In the genomic region with DNA sequence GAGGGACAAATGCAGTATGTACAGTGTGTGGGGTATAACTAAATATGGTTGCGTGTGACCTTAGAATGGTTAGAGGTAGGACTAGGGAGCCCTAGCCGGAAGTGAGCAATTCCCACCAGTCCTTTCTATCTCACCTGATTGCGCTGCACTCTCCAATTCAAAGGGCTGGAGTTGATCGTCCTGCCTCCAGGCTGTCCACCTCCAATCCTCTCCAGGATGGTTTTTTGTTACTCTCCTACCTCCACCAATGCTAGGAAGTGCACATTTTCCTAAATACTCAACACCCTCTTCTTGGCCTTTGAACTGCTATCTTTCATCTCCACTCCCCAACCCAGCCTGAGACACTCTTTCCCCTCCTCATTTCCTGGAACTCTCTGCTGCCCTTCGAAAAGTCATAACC, we compare ENCODE assay signal across 39 cellular contexts.
"Had no signal": no experiment of that assay in that cellular context is flagged by ENCODE, and none has a peak within 500 bp of the region (broad histone marks: within the 10 kb centered on the region; RNA-seq: fewer than 3 reads in every experiment).

No MANE protein-coding gene starts in this region.

- FAIRE-seq: astrocyte, bronchial epithelial cell had no signal

- H3K27ac ChIP-seq: adrenal gland, ascending aorta, body of pancreas, brain microvascular endothelial cell, breast epithelium, cardiac muscle cell had no signal

- H3K4me3 Mint-ChIP-seq: activated naive CD4-positive, alpha-beta T cell treated with anti-CD3 and anti-CD28 coated beads for 36 hours; activated naive CD4-positive, alpha-beta T cell treated with anti-CD3 and anti-CD28 coated beads, Interleukin-2, amount 10 ng/mL, durations not matched to agents 7 days and 5 days; activated naive CD4-positive, alpha-beta T cell treated with anti-CD3 and anti-CD28 coated beads, Interleukin-2, amount 50 U/mL, for 24 hours; activated naive CD8-positive, alpha-beta T cell; activated naive CD8-positive, alpha-beta T cell treated with anti-CD3 and anti-CD28 coated beads for 36 hours; activated naive CD8-positive, alpha-beta T cell treated with anti-CD3 and anti-CD28 coated beads, Interleukin-2, amount 10 ng/mL, durations not matched to agents 7 days and 5 days; activated naive CD8-positive, alpha-beta T cell treated with anti-CD3 and anti-CD28 coated beads, Interleukin-2, amount 50 U/mL, for 24 hours; activated T-cell treated with anti-CD3 and anti-CD28 coated beads, Interleukin-2, amount 50 U/mL, for 24 hours; activated T-cell treated with anti-CD3 and anti-CD28 coated beads, Interleukin-2, amount 50 U/mL, for 4 hours; activated T-cell treated with anti-CD3 and anti-CD28 coated beads, Interleukin-2, amount 50 U/mL, for 72 hours; activated T-helper 1 cell treated with anti-CD3 and anti-CD28 coated beads, Interleukin-12 subunit alpha, Interleukin-12 subunit beta, Interleukin-2, Interleukin-4 antibody, amounts not matched to agents 30 ng/mL and 10 ng/mL and 1 ng/mL, durations not matched to agents 14 hours and 24 hours and 36 hours; activated T-helper 17 cell treated with anti-CD3 and anti-CD28 coated beads, Interleukin-2, amount 50 U/mL, for 72 hours; brain; central memory CD8-positive, alpha-beta T cell had no signal

- H3K4me1 Mint-ChIP-seq: activated naive CD4-positive, alpha-beta T cell treated with anti-CD3 and anti-CD28 coated beads, Interleukin-2, amount 10 ng/mL, durations not matched to agents 7 days and 5 days; activated naive CD4-positive, alpha-beta T cell treated with anti-CD3 and anti-CD28 coated beads, Interleukin-2, amount 50 U/mL, for 24 hours; activated naive CD8-positive, alpha-beta T cell treated with anti-CD3 and anti-CD28 coated beads for 36 hours; activated naive CD8-positive, alpha-beta T cell treated with anti-CD3 and anti-CD28 coated beads, Interleukin-2, amount 10 ng/mL, durations not matched to agents 7 days and 5 days; activated naive CD8-positive, alpha-beta T cell treated with anti-CD3 and anti-CD28 coated beads, Interleukin-2, amount 50 U/mL, for 24 hours; activated T-helper 17 cell treated with anti-CD3 and anti-CD28 coated beads, Interleukin-2, amount 50 U/mL, for 72 hours; central memory CD8-positive, alpha-beta T cell had no signal

- DNase-seq: activated effector memory CD4-positive, alpha-beta T cell treated with anti-CD3 and anti-CD28 coated beads, Interleukin-2, amount 50 U/mL, for 16 hours; activated effector memory CD4-positive, alpha-beta T cell treated with Interleukin-2 at 50 U/mL for 16 hours; activated gamma-delta T cell; activated gamma-delta T cell treated with Interleukin-2 at 50 U/mL for 16 hours; activated naive CD4-positive, alpha-beta T cell; activated naive CD4-positive, alpha-beta T cell treated with anti-CD3 and anti-CD28 coated beads for 36 hours; activated naive CD4-positive, alpha-beta T cell treated with anti-CD3 and anti-CD28 coated beads, Interleukin-2, amount 10 ng/mL, durations not matched to agents 7 days and 5 days; activated naive CD4-positive, alpha-beta T cell treated with anti-CD3 and anti-CD28 coated beads, Interleukin-2, amount 50 U/mL, for 16 hours; activated naive CD4-positive, alpha-beta T cell treated with Interleukin-2 at 50 U/mL for 16 hours; activated naive CD8-positive, alpha-beta T cell treated with anti-CD3 and anti-CD28 coated beads for 36 hours; activated naive CD8-positive, alpha-beta T cell treated with anti-CD3 and anti-CD28 coated beads, Interleukin-2, amount 10 ng/mL, durations not matched to agents 7 days and 5 days; activated naive CD8-positive, alpha-beta T cell treated with anti-CD3 and anti-CD28 coated beads, Interleukin-2, amount 50 U/mL, for 24 hours; activated T-cell treated with anti-CD3 and anti-CD28 coated beads, Interleukin-2, amount 50 U/mL, for 24 hours; activated T-cell treated with anti-CD3 and anti-CD28 coated beads, Interleukin-2, amount 50 U/mL, for 4 hours; activated T-cell treated with anti-CD3 and anti-CD28 coated beads, Interleukin-2, amount 50 U/mL, for 48 hours; activated T-cell treated with anti-CD3 and anti-CD28 coated beads, Interleukin-2, amount 50 U/mL, for 72 hours; adrenal gland; amniotic stem cell; amygdala; anterior cingulate cortex; aorta; body of pancreas; brain microvascular endothelial cell; caudate nucleus; central memory CD4-positive, alpha-beta T cell; cerebellar nuclear complex had no signal

- H3K27me3 ChIP-seq: adrenal gland, ascending aorta, body of pancreas, brain microvascular endothelial cell, breast epithelium, cardiac muscle cell had no signal

- H3K9me3 Mint-ChIP-seq: activated naive CD4-positive, alpha-beta T cell treated with anti-CD3 and anti-CD28 coated beads for 36 hours; activated naive CD4-positive, alpha-beta T cell treated with anti-CD3 and anti-CD28 coated beads, Interleukin-2, amount 10 ng/mL, durations not matched to agents 7 days and 5 days; activated naive CD4-positive, alpha-beta T cell treated with anti-CD3 and anti-CD28 coated beads, Interleukin-2, amount 50 U/mL, for 24 hours; activated naive CD4-positive, alpha-beta T cell treated with anti-CD3 and anti-CD28 coated beads, Interleukin-2, amount 50 U/mL, for 72 hours; activated naive CD8-positive, alpha-beta T cell treated with anti-CD3 and anti-CD28 coated beads for 36 hours; activated naive CD8-positive, alpha-beta T cell treated with anti-CD3 and anti-CD28 coated beads, Interleukin-2, amount 10 ng/mL, durations not matched to agents 7 days and 5 days; activated naive CD8-positive, alpha-beta T cell treated with anti-CD3 and anti-CD28 coated beads, Interleukin-2, amount 50 U/mL, for 24 hours; activated T-cell treated with anti-CD3 and anti-CD28 coated beads, Interleukin-2, amount 50 U/mL, for 24 hours; activated T-cell treated with anti-CD3 and anti-CD28 coated beads, Interleukin-2, amount 50 U/mL, for 4 hours; activated T-helper 1 cell treated with anti-CD3 and anti-CD28 coated beads, Interleukin-12 subunit alpha, Interleukin-12 subunit beta, Interleukin-2, Interleukin-4 antibody, amounts not matched to agents 30 ng/mL and 10 ng/mL and 1 ng/mL, durations not matched to agents 14 hours and 24 hours and 36 hours; activated T-helper 17 cell treated with anti-CD3 and anti-CD28 coated beads, Interleukin-2, amount 50 U/mL, for 72 hours; activated T-helper 2 cell treated with anti-CD3 and anti-CD28 coated beads, Interferon-gamma antibody, Interleukin-2, Interleukin-4, amounts not matched to agents 10 μg/mL and 5 μg/mL and 100 μg/mL, durations not matched to agents 14 hours and 24 hours and 36 hours; brain; central memory CD8-positive, alpha-beta T cell had no signal

- H3K4me3 ChIP-seq: adrenal gland, ascending aorta, body of pancreas, breast epithelium, cardiac muscle cell had no signal

- ATAC-seq: activated naive CD4-positive, alpha-beta T cell treated with anti-CD3 and anti-CD28 coated beads, Interleukin-2, amount 50 U/mL, for 72 hours; activated naive CD8-positive, alpha-beta T cell treated with anti-CD3 and anti-CD28 coated beads, Interleukin-2, amount 50 U/mL, for 24 hours; activated T-cell treated with anti-CD3 and anti-CD28 coated beads, Interleukin-2, amount 50 U/mL, for 4 hours; activated T-cell treated with anti-CD3 and anti-CD28 coated beads, Interleukin-2, amount 50 U/mL, for 72 hours; activated T-helper 17 cell treated with anti-CD3 and anti-CD28 coated beads, Interleukin-2, amount 50 U/mL, for 72 hours; body of pancreas had no signal

- H3K36me3 Mint-ChIP-seq: activated naive CD4-positive, alpha-beta T cell treated with anti-CD3 and anti-CD28 coated beads, Interleukin-2, amount 10 ng/mL, durations not matched to agents 7 days and 5 days; activated naive CD4-positive, alpha-beta T cell treated with anti-CD3 and anti-CD28 coated beads, Interleukin-2, amount 50 U/mL, for 24 hours; activated naive CD4-positive, alpha-beta T cell treated with anti-CD3 and anti-CD28 coated beads, Interleukin-2, amount 50 U/mL, for 72 hours; activated naive CD8-positive, alpha-beta T cell; activated naive CD8-positive, alpha-beta T cell treated with anti-CD3 and anti-CD28 coated beads for 36 hours; activated naive CD8-positive, alpha-beta T cell treated with anti-CD3 and anti-CD28 coated beads, Interleukin-2, amount 10 ng/mL, durations not matched to agents 7 days and 5 days; brain had no signal

- H3K4me1 ChIP-seq: adrenal gland, ascending aorta, body of pancreas, breast epithelium had no signal

- H3K27me3 Mint-ChIP-seq: activated naive CD4-positive, alpha-beta T cell treated with anti-CD3 and anti-CD28 coated beads, Interleukin-2, amount 10 ng/mL, durations not matched to agents 7 days and 5 days; activated naive CD8-positive, alpha-beta T cell treated with anti-CD3 and anti-CD28 coated beads, Interleukin-2, amount 10 ng/mL, durations not matched to agents 7 days and 5 days had no signal

- H3K36me3 ChIP-seq: adrenal gland, ascending aorta, brain microvascular endothelial cell, breast epithelium, cardiac muscle cell had no signal

- H3K27ac Mint-ChIP-seq: activated naive CD4-positive, alpha-beta T cell treated with anti-CD3 and anti-CD28 coated beads for 36 hours; activated naive CD4-positive, alpha-beta T cell treated with anti-CD3 and anti-CD28 coated beads, Interleukin-2, amount 10 ng/mL, durations not matched to agents 7 days and 5 days; activated naive CD4-positive, alpha-beta T cell treated with anti-CD3 and anti-CD28 coated beads, Interleukin-2, amount 50 U/mL, for 24 hours; activated naive CD4-positive, alpha-beta T cell treated with anti-CD3 and anti-CD28 coated beads, Interleukin-2, amount 50 U/mL, for 72 hours; activated naive CD8-positive, alpha-beta T cell; activated naive CD8-positive, alpha-beta T cell treated with anti-CD3 and anti-CD28 coated beads for 36 hours; activated naive CD8-positive, alpha-beta T cell treated with anti-CD3 and anti-CD28 coated beads, Interleukin-2, amount 10 ng/mL, durations not matched to agents 7 days and 5 days; activated naive CD8-positive, alpha-beta T cell treated with anti-CD3 and anti-CD28 coated beads, Interleukin-2, amount 50 U/mL, for 24 hours; activated T-cell treated with anti-CD3 and anti-CD28 coated beads, Interleukin-2, amount 50 U/mL, for 24 hours; activated T-cell treated with anti-CD3 and anti-CD28 coated beads, Interleukin-2, amount 50 U/mL, for 72 hours; activated T-helper 1 cell treated with anti-CD3 and anti-CD28 coated beads, Interleukin-12 subunit alpha, Interleukin-12 subunit beta, Interleukin-2, Interleukin-4 antibody, amounts not matched to agents 30 ng/mL and 10 ng/mL and 1 ng/mL, durations not matched to agents 14 hours and 24 hours and 36 hours; activated T-helper 17 cell treated with anti-CD3 and anti-CD28 coated beads, Interleukin-2, amount 50 U/mL, for 72 hours; activated T-helper 2 cell treated with anti-CD3 and anti-CD28 coated beads, Interferon-gamma antibody, Interleukin-2, Interleukin-4, amounts not matched to agents 10 μg/mL and 5 μg/mL and 100 μg/mL, durations not matched to agents 14 hours and 24 hours and 36 hours; brain had no signal

- H3K9me3 ChIP-seq: adrenal gland, ascending aorta, body of pancreas, breast epithelium had no signal
